Comparison of ENCODE assay signal across 13 cellular contexts in genomic region chr2:214593723-214594122, GRCh38.
A peak's percentile ranks its signal among the peaks of the same experiment; 100 is the strongest.
DNase-seq lines count a peak whose midpoint lies in the region; FAIRE-seq and TF ChIP-seq lines count a peak whose summit lies in the region.
"Had no signal": no experiment of that assay in that cellular context is flagged by ENCODE, and none has a peak within 500 bp of the region (broad histone marks: within the 10 kb centered on the region; RNA-seq: fewer than 3 reads in every experiment).

No MANE protein-coding gene starts in this region.

- no peak overlapping the region for H3K27ac Mint-ChIP-seq in Caco-2 (ENCODE audit: unreplicated experiment)
- peak overlapping the region in 2 of 3 experiments; percentile 10 to 59 for H3K27ac Mint-ChIP-seq in nephron
- H3K27ac Mint-ChIP-seq: CD4-positive, alpha-beta T cell; T-helper 1 cell treated with Interleukin-12 subunit alpha and Interleukin-12 subunit beta and Interleukin-4 antibody, amounts not matched to agents 30 μg/mL and 1 μg/mL, for 36 hours had no signal

- H3K4me3 ChIP-seq in Caco-2 (ENCODE audit: low read depth, low read length): no peak overlapping the region
- H3K4me3 ChIP-seq in fibroblast of lung (replicated peaks in 1 of 4; ENCODE audit: control extremely low read depth in 1 of 4, insufficient read depth in 1 of 4, low read depth in 3 of 4, low read length in 4 of 4): no peak overlapping the region
- H3K4me3 ChIP-seq in spleen: no peak overlapping the region
- H3K4me3 ChIP-seq in WERI-Rb-1 (ENCODE audit: low read depth, low read length): no peak overlapping the region
- H3K4me3 ChIP-seq: esophagus squamous epithelium had no signal

- H3K9ac ChIP-seq in fibroblast of lung (ENCODE audit: insufficient read depth, low read length): no peak overlapping the region

- H3K27me3 Mint-ChIP-seq in Caco-2 (ENCODE audit: insufficient read depth, unreplicated experiment): no peaks in the 10 kb centered on the region
- H3K27me3 Mint-ChIP-seq in nephron (ENCODE audit: low read depth): no peaks in the 10 kb centered on the region
- H3K27me3 Mint-ChIP-seq: CD4-positive, alpha-beta T cell had no signal

- POLR2A ChIA-PET in Caco-2 (lab: Charles Lee): no interaction called here

- H3K4me1 ChIP-seq in Caco-2: no peaks in the 10 kb centered on the region
- H3K4me1 ChIP-seq in fibroblast of lung (ENCODE audit: control insufficient read depth, extremely low read depth, insufficient read depth, low read length): no peaks in the 10 kb centered on the region
- no peaks in the 10 kb centered on the region for H3K4me1 ChIP-seq in spleen
- H3K4me1 ChIP-seq: esophagus squamous epithelium had no signal

- intact Hi-C loops in Caco-2 (cut with micrococcal nuclease; ENCODE audit: unreplicated experiment): loop anchor here (10.0 kb wide), 1 partner anchor 211 kb away; the partner anchor contains the start of gene BARD1
- intact Hi-C loops in head of caudate nucleus (cut with DNase I): no loop called here
- intact Hi-C loops in spleen (cut with DNase I; ENCODE audit: low total_unique reads): no loop called here

- DNase-seq in Caco-2 (peak; percentile 27 to 53), LoVo (ENCODE audit: low spot score) (peak; percentile 3), fibroblast of lung (ENCODE audit: low read depth in 2 of 2) (peak; percentile 47 to 92), frontal cortex (ENCODE audit: low spot score in 2 of 2) (no peak), head of caudate nucleus (no peak), spleen (no peak), WERI-Rb-1 (no peak)
- DNase-seq: CD4-positive, alpha-beta T cell; esophagus squamous epithelium; Kasumi-1; NCI-H526 had no signal

- H3K4me2 ChIP-seq in fibroblast of lung (ENCODE audit: extremely low read depth, insufficient read depth, low read length): no peak overlapping the region

- TF ChIP-seq POLR2A in spleen (IDR thresholded peaks at IDR 0.05): no peak

- H2AFZ ChIP-seq in fibroblast of lung (ENCODE audit: low read length): no peak overlapping the region

- H3K4me1 Mint-ChIP-seq in Caco-2 (ENCODE audit: low read depth, unreplicated experiment): no peaks in the 10 kb centered on the region
- peaks cover 6% of the 10 kb centered on the region for H3K4me1 Mint-ChIP-seq in nephron

- CTCF ChIA-PET in Caco-2 (lab: Charles Lee): no interaction called here

- H3K27me3 ChIP-seq in Caco-2 (replicated peaks; ENCODE audit: control insufficient read depth, insufficient read depth, low read length) (no peaks in the 10 kb centered on the region), fibroblast of lung (ENCODE audit: control insufficient read depth, insufficient read depth, low read length) (no peaks in the 10 kb centered on the region), spleen (replicated peaks in 1 of 7) (no peaks in the 10 kb centered on the region), WERI-Rb-1 (ENCODE audit: insufficient read depth, low read depth, severe bottlenecking) (no peaks in the 10 kb centered on the region)
- H3K27me3 ChIP-seq: esophagus squamous epithelium had no signal

- no peaks in the 10 kb centered on the region for H3K36me3 ChIP-seq in Caco-2 (ENCODE audit: control insufficient read depth, insufficient read depth, low read length)
- H3K36me3 ChIP-seq in fibroblast of lung (ENCODE audit: control insufficient read depth, insufficient read depth, low read length): no peaks in the 10 kb centered on the region
- H3K36me3 ChIP-seq in spleen: no peaks in the 10 kb centered on the region
- H3K36me3 ChIP-seq in WERI-Rb-1: no peaks in the 10 kb centered on the region; the same call in 1 of the 2 replicates
- H3K36me3 ChIP-seq: esophagus squamous epithelium had no signal

- FAIRE-seq in frontal cortex (lab: Jason Lieb, UNC): no peak

- H3K27ac ChIP-seq in fibroblast of lung (ENCODE audit: insufficient read depth, low read length) (no peak overlapping the region), spleen (no peak overlapping the region), WERI-Rb-1 (no peak overlapping the region)
- H3K27ac ChIP-seq: esophagus squamous epithelium had no signal

- 57 to 75% (median 57%) methylated on average over 1 of the region's 1 CpG for WGBS in spleen, 5 donors

- H3K9me3 ChIP-seq in Caco-2 (no peaks in the 10 kb centered on the region), fibroblast of lung (ENCODE audit: control insufficient read depth, insufficient read depth, low read depth, low read length) (no peaks in the 10 kb centered on the region), spleen (no peaks in the 10 kb centered on the region), WERI-Rb-1 (ENCODE audit: severe bottlenecking) (no peaks in the 10 kb centered on the region)
- H3K9me3 ChIP-seq: esophagus squamous epithelium had no signal

- H3K9me3 Mint-ChIP-seq in Caco-2 (ENCODE audit: unreplicated experiment) (no peaks in the 10 kb centered on the region), nephron (peaks cover 3% of the 10 kb centered on the region)
- H3K9me3 Mint-ChIP-seq: CD4-positive, alpha-beta T cell; T-helper 1 cell treated with Interleukin-12 subunit alpha and Interleukin-12 subunit beta and Interleukin-4 antibody, amounts not matched to agents 30 μg/mL and 1 μg/mL, for 36 hours had no signal

- no peak overlapping the region for H3K4me3 Mint-ChIP-seq in Caco-2 (ENCODE audit: unreplicated experiment)
- H3K4me3 Mint-ChIP-seq in nephron: no peak overlapping the region
- H3K4me3 Mint-ChIP-seq: CD4-positive, alpha-beta T cell; T-helper 1 cell treated with Interleukin-12 subunit alpha and Interleukin-12 subunit beta and Interleukin-4 antibody, amounts not matched to agents 30 μg/mL and 1 μg/mL, for 36 hours had no signal

- H3K36me3 Mint-ChIP-seq in Caco-2 (ENCODE audit: insufficient read depth, unreplicated experiment) (no peaks in the 10 kb centered on the region), nephron (ENCODE audit: low read depth) (no peaks in the 10 kb centered on the region)

- TF ChIP-seq CTCF in Caco-2 (IDR thresholded peaks at IDR 0.05; ENCODE audit: insufficient read depth in 1 of 2, low read depth in 1 of 2, low read length in 1 of 2, severe bottlenecking in 1 of 2, unreplicated experiment in 1 of 2) (no peak), fibroblast of lung (conservative IDR thresholded peaks at IDR 0.05 in 1 of 2, IDR thresholded peaks at IDR 0.05 in 1 of 2; ENCODE audit: low read depth in 1 of 2, low read length in 2 of 2) (no peak), nephron (IDR thresholded peaks at IDR 0.05; ENCODE audit: unreplicated experiment in 3 of 3) (no peak), spleen (IDR thresholded peaks at IDR 0.05 in 8 of 11, conservative IDR thresholded peaks at IDR 0.05 in 3 of 11) (no peak), WERI-Rb-1 (IDR thresholded peaks at IDR 0.05; ENCODE audit: low read depth, low read length) (no peak)

- H3K79me2 ChIP-seq in fibroblast of lung (ENCODE audit: control insufficient read depth, insufficient read depth, low read length): no peaks in the 10 kb centered on the region

- no peaks in the 10 kb centered on the region for H4K20me1 ChIP-seq in fibroblast of lung (ENCODE audit: control insufficient read depth, extremely low read depth, insufficient read depth, low read length)

- no TSS peak for BruUV-seq in Caco-2 (replicated peaks; lab: Mats Ljungman, UMichigan)

Comparison
In these comparisons a context has a peak if more than half of its experiments do, and no peak if none do; other contexts are left out.
1. DNase-seq: peak in Caco-2 (2 of 2), LoVo (single experiment) and fibroblast of lung (2 of 2); none in frontal cortex (0 of 2), head of caudate nucleus (0 of 42), spleen (single experiment) and WERI-Rb-1 (single experiment).